In genomic region chr15:25832158-25832557, GRCh38 we compare ENCODE assay signal across 15 cellular contexts. TPM values are rescaled to one million over a fixed set of nuclear protein-coding genes. Genes with fewer than 3 reads are reported as not detected.
DNase-seq lines count a peak whose midpoint lies in the region; ATAC-seq and TF ChIP-seq lines count a peak whose summit lies in the region.
"Had no signal": no experiment of that assay in that cellular context is flagged by ENCODE, and none has a peak within 500 bp of the region (broad histone marks: within the 10 kb centered on the region; RNA-seq: fewer than 3 reads in every experiment).

No MANE protein-coding gene starts in this region.

- no peaks in the 10 kb centered on the region for H3K36me3 ChIP-seq in ascending aorta
- no peaks in the 10 kb centered on the region for H3K36me3 ChIP-seq in vagina
- H3K36me3 ChIP-seq in PC-3 (ENCODE audit: low read depth, low read length) = no peaks in the 10 kb centered on the region

- peak overlapping the region in 6 of 10 donors; percentile 9 to 76 (median 46) for H3K27ac Mint-ChIP-seq in naive thymus-derived CD8-positive, alpha-beta T cell
- H3K27ac Mint-ChIP-seq: dendritic cell treated with granulocyte-macrophage colony-stimulating factor and Interleukin-4, amounts not matched to agents 40 ng/mL and 50 ng/mL, for 4 days had no signal

- intact Hi-C loops in ascending aorta (cut with DNase I) = no loop called here
- intact Hi-C loops in vagina (cut with DNase I) = no loop called here
- intact Hi-C loops in posterior cingulate gyrus (cut with DNase I) = no loop called here
- intact Hi-C loops in PC-3 (cut with micrococcal nuclease) = no loop called here

- POLR2A ChIA-PET in naive thymus-derived CD8-positive, alpha-beta T cell (lab: Charles Lee) = no interaction called here
- POLR2A ChIA-PET in PC-3 (lab: Charles Lee; ENCODE audit: unreplicated experiment) = no interaction called here

- TF ChIP-seq CTCF in ascending aorta (IDR thresholded peaks at IDR 0.05) (no peak), vagina (IDR thresholded peaks at IDR 0.05) (no peak), PC-3 (conservative IDR thresholded peaks at IDR 0.05; ENCODE audit: low read depth, low read length) (no peak)

- DNase-seq in stimulated activated CD4-positive, alpha-beta T cell treated with anti-CD3 and anti-CD28 coated beads, Interleukin-1b, Interleukin-23, amount 100 ng/mL, for 48 hours = peak; percentile 42
- no peak for DNase-seq in stimulated activated CD4-positive, alpha-beta T cell treated with anti-CD3 and anti-CD28 coated beads, Interleukin-12 subunit alpha, Interleukin-12 subunit beta, amount 100 ng/mL, for 4 hours
- no peak for DNase-seq in ascending aorta (ENCODE audit: low spot score in 2 of 2)
- DNase-seq in naive thymus-derived CD8-positive, alpha-beta T cell = no peak
- DNase-seq in vagina (ENCODE audit: extremely low spot score in 2 of 2) = no peak
- no peak for DNase-seq in posterior cingulate gyrus
- DNase-seq in PC-3 = no peak
- DNase-seq in UCSD-AML1 (lab: John Stamatoyannopoulos, UW; ENCODE audit: unreplicated experiment) = no peak
- DNase-seq: activated gamma-delta T cell, C1 segment of cervical spinal cord, foreskin keratinocyte, kidney, NCI-H1436 had no signal

- H3K4me3 Mint-ChIP-seq in naive thymus-derived CD8-positive, alpha-beta T cell = peak overlapping the region in 2 of 10 donors; percentile 3 to 50
- H3K4me3 Mint-ChIP-seq: dendritic cell treated with granulocyte-macrophage colony-stimulating factor and Interleukin-4, amounts not matched to agents 40 ng/mL and 50 ng/mL, for 4 days had no signal

- H3K79me2 ChIP-seq in PC-3 (ENCODE audit: low read length) = no peaks in the 10 kb centered on the region

- H3K4me1 Mint-ChIP-seq in naive thymus-derived CD8-positive, alpha-beta T cell = peaks cover 29 to 68% (median 51%) of the 10 kb centered on the region in 4 donors

- TF ChIP-seq POLR2A in vagina (IDR thresholded peaks at IDR 0.05) = no peak

- H3K4me1 ChIP-seq in ascending aorta (peaks cover 15 to 29% of the 10 kb centered on the region in 2 donors), vagina (peaks cover 17% of the 10 kb centered on the region), PC-3 (ENCODE audit: insufficient read depth, low read length) (peaks cover 15% of the 10 kb centered on the region)
- H3K4me1 ChIP-seq: foreskin keratinocyte had no signal

- H3K27me3 ChIP-seq in ascending aorta = no peaks in the 10 kb centered on the region
- H3K27me3 ChIP-seq in vagina = no peaks in the 10 kb centered on the region
- no peaks in the 10 kb centered on the region for H3K27me3 ChIP-seq in PC-3 (ENCODE audit: low read length)
- H3K27me3 ChIP-seq: foreskin keratinocyte had no signal

- H3K27me3 Mint-ChIP-seq in naive thymus-derived CD8-positive, alpha-beta T cell = peaks cover 0 to under 1% (median 0%) of the 10 kb centered on the region in 5 donors

- H3F3A ChIP-seq in PC-3 (ENCODE audit: low read length, unreplicated experiment) = no peaks in the 10 kb centered on the region

- BruUV-seq in PC-3 (replicated peaks; lab: Mats Ljungman, UMichigan) = no TSS peak

- no peak overlapping the region for H2AFZ ChIP-seq in PC-3 (ENCODE audit: low read length)

- no peaks in the 10 kb centered on the region for H4K20me1 ChIP-seq in PC-3 (ENCODE audit: low read length)

- H3K9me2 ChIP-seq in PC-3 (replicated peaks; ENCODE audit: low read length) = no peaks in the 10 kb centered on the region

- H3K9me3 Mint-ChIP-seq in naive thymus-derived CD8-positive, alpha-beta T cell = peaks cover 4 to 13% (median 5%) of the 10 kb centered on the region in 9 donors
- H3K9me3 Mint-ChIP-seq: dendritic cell treated with granulocyte-macrophage colony-stimulating factor and Interleukin-4, amounts not matched to agents 40 ng/mL and 50 ng/mL, for 4 days had no signal

- H3K27ac ChIP-seq in ascending aorta (peak overlapping the region; percentile 95 to 98), vagina (peak overlapping the region; percentile 55), PC-3 (ENCODE audit: low read length) (no peak overlapping the region)
- H3K27ac ChIP-seq: foreskin keratinocyte, VCaP had no signal

- H3K4me3 ChIP-seq in ascending aorta (no peak overlapping the region), vagina (no peak overlapping the region), PC-3 (ENCODE audit: low read length) (no peak overlapping the region)

- ATAC-seq in naive thymus-derived CD8-positive, alpha-beta T cell = no peak
- no peak for ATAC-seq in PC-3
- ATAC-seq: foreskin keratinocyte had no signal

- no peak overlapping the region for H3K9ac ChIP-seq in PC-3 (ENCODE audit: low read length)

- H3K36me3 Mint-ChIP-seq in naive thymus-derived CD8-positive, alpha-beta T cell = peaks cover 5 to 31% (median 21%) of the 10 kb centered on the region in 3 donors

- H3K9me3 ChIP-seq in ascending aorta (no peaks in the 10 kb centered on the region), vagina (no peaks in the 10 kb centered on the region), PC-3 (ENCODE audit: low read length) (no peaks in the 10 kb centered on the region)

- no peak overlapping the region for H3K4me2 ChIP-seq in PC-3 (ENCODE audit: low read length)

- CTCF ChIA-PET in PC-3 (lab: Charles Lee) = interaction anchor here (0.6 kb wide), 1 partner anchor 22 kb away, joined by 4 read pairs; no protein-coding TSS in a partner anchor

RNA-seq across cellular contexts. Expression of gene ATP10A, which starts 31.0 kb away (rescaled TPM):
- total RNA-seq in ascending aorta (26.7 TPM), vagina (3.2 TPM), PC-3 (2014; rRNA removed) (2.6 and 5.0 TPM in 2 replicates)
- total RNA-seq in naive thymus-derived CD8-positive, alpha-beta T cell = 10 to 100 TPM; 55.2 to 59.1 TPM
- 10 to 100 TPM in 1 of 3 donors, 1 to 10 TPM in 2; 5.2 to 18.1 (median 5.9) TPM for polyA plus RNA-seq in naive thymus-derived CD8-positive, alpha-beta T cell
- total RNA-seq: foreskin keratinocyte had no signal
- polyA plus RNA-seq: foreskin keratinocyte had no signal
